ENCODE assay signal across 9 cellular contexts in the genomic region with DNA sequence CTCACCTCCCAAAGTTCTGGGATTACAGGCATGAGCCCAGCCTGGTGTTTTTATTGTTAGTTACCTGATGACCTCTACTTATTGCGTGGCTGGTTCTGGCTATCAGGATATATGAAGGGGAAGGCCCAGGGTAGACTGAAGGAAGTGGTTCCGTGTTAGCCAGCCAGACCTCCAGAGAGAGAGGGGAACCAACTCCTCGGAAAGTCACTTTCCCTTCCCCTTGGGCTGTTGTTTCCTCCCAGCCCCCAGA. TPM values are rescaled to one million over a fixed set of nuclear protein-coding genes. Genes with fewer than 3 reads are reported as not detected.
A peak's percentile ranks its signal among the peaks of the same experiment; 100 is the strongest.
DNase-seq lines count a peak whose midpoint lies in the region; ATAC-seq and TF ChIP-seq lines count a peak whose summit lies in the region.
"Had no signal": no experiment of that assay in that cellular context is flagged by ENCODE, and none has a peak within 500 bp of the region (broad histone marks: within the 10 kb centered on the region; RNA-seq: fewer than 3 reads in every experiment).

No MANE protein-coding gene starts in this region.

- H3F3A ChIP-seq in neural progenitor cell (ENCODE audit: low read depth): peaks cover 5% of the 10 kb centered on the region

- POLR2A ChIA-PET in activated CD8-positive, alpha-beta T cell treated with anti-CD3 and anti-CD28 coated beads, Interleukin-2, amount 10 ng/mL, durations not matched to agents 7 days and 5 days (lab: Charles Lee): interaction anchor here (0.6 to 8.2 kb wide), 7 partner anchors 10 to 307 kb away, joined by 3 to 96 read pairs (median 5); no protein-coding TSS in a partner anchor
- POLR2A ChIA-PET in A673 (lab: Charles Lee; ENCODE audit: low non-redundant PET): interaction anchor here (0.7 kb wide), 1 partner anchor 1992 kb away, joined by 17 read pairs; no protein-coding TSS in a partner anchor

- TF ChIP-seq CTCF in parathyroid adenoma (IDR thresholded peaks at IDR 0.05): no peak
- no peak for TF ChIP-seq CTCF in neural progenitor cell (IDR thresholded peaks at IDR 0.05)
- TF ChIP-seq CTCF in A673 (conservative IDR thresholded peaks at IDR 0.05; ENCODE audit: low read depth, low read length): no peak

- H3K4me3 Mint-ChIP-seq in activated CD8-positive, alpha-beta T cell treated with anti-CD3 and anti-CD28 coated beads, Interleukin-2, amount 10 ng/mL, durations not matched to agents 7 days and 5 days: peak overlapping the region; percentile 98
- H3K4me3 Mint-ChIP-seq in neural progenitor cell: no peak overlapping the region

- intact Hi-C loops in A673 (cut with micrococcal nuclease; ENCODE audit: unreplicated experiment): no loop called here

- H3K79me2 ChIP-seq in parathyroid adenoma: no peaks in the 10 kb centered on the region
- no peaks in the 10 kb centered on the region for H3K79me2 ChIP-seq in neural progenitor cell (ENCODE audit: low read depth)

- H3K27me3 ChIP-seq in parathyroid adenoma (ENCODE audit: control insufficient read depth, insufficient read depth, low read length): no peaks in the 10 kb centered on the region
- H3K27me3 ChIP-seq in neural progenitor cell: peaks cover 52% of the 10 kb centered on the region
- H3K27me3 ChIP-seq in A673 (replicated peaks; ENCODE audit: insufficient read depth, low read depth, low read length, poor library complexity): peaks cover 27% of the 10 kb centered on the region

- H3K4me3 ChIP-seq in parathyroid adenoma (ENCODE audit: low read depth, low read length) (no peak overlapping the region), neural progenitor cell (no peak overlapping the region), A673 (ENCODE audit: low read depth, low read length, poor library complexity, severe bottlenecking) (no peak overlapping the region)

- peak overlapping the region; percentile 53 for H2AFZ ChIP-seq in parathyroid adenoma
- H2AFZ ChIP-seq in neural progenitor cell (replicated peaks): no peak overlapping the region

- DNase-seq in activated CD8-positive, alpha-beta T cell treated with anti-CD3 and anti-CD28 coated beads, Interleukin-2, amount 10 ng/mL, durations not matched to agents 7 days and 5 days: no peak
- no peak for DNase-seq in neural progenitor cell (ENCODE audit: low spot score)
- no peak for DNase-seq in DMS79 (lab: John Stamatoyannopoulos, UW)
- no peak for DNase-seq in EL
- DNase-seq in A673 (ENCODE audit: low spot score): no peak
- DNase-seq: NCI-H2107 had no signal

- H3K9me3 ChIP-seq in parathyroid adenoma (ENCODE audit: control insufficient read depth, low read length): no peaks in the 10 kb centered on the region
- no peaks in the 10 kb centered on the region for H3K9me3 ChIP-seq in neural progenitor cell (ENCODE audit: low read depth)
- H3K9me3 ChIP-seq in A673 (ENCODE audit: low read depth, low read length, poor library complexity, severe bottlenecking): no peaks in the 10 kb centered on the region

- peak overlapping the region; percentile 91 for H3K27ac Mint-ChIP-seq in activated CD8-positive, alpha-beta T cell treated with anti-CD3 and anti-CD28 coated beads, Interleukin-2, amount 10 ng/mL, durations not matched to agents 7 days and 5 days
- no peak overlapping the region for H3K27ac Mint-ChIP-seq in neural progenitor cell

- no TSS peak for BruUV-seq in A673 (replicated peaks; lab: Mats Ljungman, UMichigan)

- no peak overlapping the region for H3K4me2 ChIP-seq in parathyroid adenoma (ENCODE audit: low read length)
- no peak overlapping the region for H3K4me2 ChIP-seq in neural progenitor cell

- H3K9me3 Mint-ChIP-seq in activated CD8-positive, alpha-beta T cell treated with anti-CD3 and anti-CD28 coated beads, Interleukin-2, amount 10 ng/mL, durations not matched to agents 7 days and 5 days (ENCODE audit: insufficient read depth): peaks cover 13% of the 10 kb centered on the region
- peaks cover 5% of the 10 kb centered on the region for H3K9me3 Mint-ChIP-seq in neural progenitor cell

- CTCF ChIA-PET in activated CD8-positive, alpha-beta T cell treated with anti-CD3 and anti-CD28 coated beads, Interleukin-2, amount 10 ng/mL, durations not matched to agents 7 days and 5 days (lab: Charles Lee): interaction anchor here (0.9 to 14.2 kb wide), 7 partner anchors 9 to 88 kb away, joined by 3 to 334 read pairs (median 13); no protein-coding TSS in a partner anchor
- CTCF ChIA-PET in A673 (lab: Charles Lee): no interaction called here

- ATAC-seq in GM19035 (IDR thresholded peaks at IDR 0.05; ENCODE audit: unreplicated experiment): peak; percentile 7
- ATAC-seq in HG03103 (IDR thresholded peaks at IDR 0.05; ENCODE audit: low read depth, unreplicated experiment): peak; percentile 16
- peak; percentile 15 for ATAC-seq in activated CD8-positive, alpha-beta T cell treated with anti-CD3 and anti-CD28 coated beads, Interleukin-2, amount 10 ng/mL, durations not matched to agents 7 days and 5 days

- H3K27me3 Mint-ChIP-seq in activated CD8-positive, alpha-beta T cell treated with anti-CD3 and anti-CD28 coated beads, Interleukin-2, amount 10 ng/mL, durations not matched to agents 7 days and 5 days (ENCODE audit: low read depth): no peaks in the 10 kb centered on the region
- peaks cover 27% of the 10 kb centered on the region for H3K27me3 Mint-ChIP-seq in neural progenitor cell (ENCODE audit: insufficient read depth, low read depth)

- H3K36me3 ChIP-seq in parathyroid adenoma (ENCODE audit: control insufficient read depth, insufficient read depth, low read length): no peaks in the 10 kb centered on the region
- no peaks in the 10 kb centered on the region for H3K36me3 ChIP-seq in neural progenitor cell
- H3K36me3 ChIP-seq in A673 (ENCODE audit: insufficient read depth, low read length, poor library complexity, severe bottlenecking): no peaks in the 10 kb centered on the region

- H3K9ac ChIP-seq in parathyroid adenoma (no peak overlapping the region), neural progenitor cell (no peak overlapping the region)

- H3K36me3 Mint-ChIP-seq in activated CD8-positive, alpha-beta T cell treated with anti-CD3 and anti-CD28 coated beads, Interleukin-2, amount 10 ng/mL, durations not matched to agents 7 days and 5 days (ENCODE audit: low read depth): peaks cover 48% of the 10 kb centered on the region
- H3K36me3 Mint-ChIP-seq in neural progenitor cell: no peaks in the 10 kb centered on the region

- H3K27ac ChIP-seq in parathyroid adenoma (no peak overlapping the region), neural progenitor cell (no peak overlapping the region), A673 (ENCODE audit: low read depth, low read length, poor library complexity, severe bottlenecking) (no peak overlapping the region)

- H3K4me1 Mint-ChIP-seq in activated CD8-positive, alpha-beta T cell treated with anti-CD3 and anti-CD28 coated beads, Interleukin-2, amount 10 ng/mL, durations not matched to agents 7 days and 5 days (ENCODE audit: low read depth): peaks cover 66% of the 10 kb centered on the region
- H3K4me1 Mint-ChIP-seq in neural progenitor cell: peaks cover 13% of the 10 kb centered on the region

- no peaks in the 10 kb centered on the region for H4K20me1 ChIP-seq in neural progenitor cell (ENCODE audit: low read depth)

- H3K4me1 ChIP-seq in parathyroid adenoma: no peaks in the 10 kb centered on the region
- H3K4me1 ChIP-seq in neural progenitor cell: peaks cover 7% of the 10 kb centered on the region
- H3K4me1 ChIP-seq in A673 (ENCODE audit: insufficient read depth, low read length, poor library complexity, severe bottlenecking): no peaks in the 10 kb centered on the region

RNA-seq across cellular contexts. Expression of gene RCSD1, which starts 2.5 kb away (rescaled TPM):
- total RNA-seq in activated CD8-positive, alpha-beta T cell treated with anti-CD3 and anti-CD28 coated beads, Interleukin-2, amount 10 ng/mL, durations not matched to agents 7 days and 5 days: 100 to 1,000 TPM; 143 to 145 TPM
- 0.06 TPM in 2 replicates for total RNA-seq in neural progenitor cell (ENCODE audit: low replicate concordance)
- total RNA-seq in A673 (2021): not detected in 2 replicates

Comparison
In these comparisons a context has a peak if more than half of its experiments do, and no peak if none do; other contexts are left out.
1. RNA of gene RCSD1, which starts 2.5 kb away (total RNA-seq): 143 to 145 TPM in activated CD8-positive, alpha-beta T cell treated with anti-CD3 and anti-CD28 coated beads, Interleukin-2, amount 10 ng/mL, durations not matched to agents 7 days and 5 days; 0.06 TPM in neural progenitor cell and not detected in A673; every median in the first group is over 100 times any median in the second.
2. Peak in every context shown above with its lines, with median percentiles within 50 percentile points of each other: ATAC-seq.